26 cellular contexts compared by ENCODE assay signal in the genomic region with DNA sequence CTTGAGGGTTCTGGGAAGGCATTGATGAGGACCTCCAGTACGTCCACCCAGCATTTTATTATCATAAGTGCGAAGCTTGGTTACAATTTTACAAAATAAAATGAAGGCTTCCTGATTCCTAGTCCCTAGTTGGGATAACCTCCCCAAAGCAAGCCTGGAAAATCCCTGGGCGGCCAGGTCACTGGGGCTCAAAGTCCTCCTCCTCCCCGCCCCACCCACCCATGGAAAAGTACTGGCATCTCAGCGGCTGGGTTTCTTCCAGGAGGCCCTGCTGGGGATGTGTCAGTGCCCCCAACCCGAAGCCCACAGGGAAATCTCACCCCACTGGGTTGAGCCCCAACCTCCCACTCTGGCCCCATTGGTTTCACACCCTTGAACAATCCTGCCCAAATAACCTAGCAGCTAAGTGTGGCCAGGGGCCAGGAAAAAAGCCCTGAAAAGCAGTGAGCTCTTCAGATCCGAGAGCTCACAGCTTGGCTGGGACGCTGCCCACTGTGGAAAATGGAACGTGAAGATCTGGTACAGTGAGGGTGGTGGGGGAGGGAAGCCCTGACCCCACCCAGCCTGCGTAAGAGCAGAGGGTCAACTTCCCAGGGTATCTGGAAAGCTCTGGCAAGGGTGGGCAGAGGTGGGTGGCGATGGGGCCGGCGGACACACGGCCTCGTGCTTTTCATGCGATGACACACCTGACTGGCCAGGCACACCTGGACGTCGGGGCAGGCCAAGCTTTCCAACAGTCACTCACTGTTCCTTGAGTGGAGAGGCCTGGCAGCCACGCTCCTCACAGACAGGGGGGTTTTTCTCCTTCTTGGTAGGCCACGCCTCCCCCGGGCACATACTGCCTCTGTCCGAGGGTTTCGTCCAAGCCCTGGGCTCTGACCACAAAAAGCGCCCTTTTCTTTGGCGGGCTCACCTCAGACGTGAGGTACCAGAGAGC.
DNase-seq lines count a peak whose midpoint lies in the region; ATAC-seq, FAIRE-seq and TF ChIP-seq lines count a peak whose summit lies in the region.
"Had no signal": no experiment of that assay in that cellular context is flagged by ENCODE, and none has a peak within 500 bp of the region (broad histone marks: within the 10 kb centered on the region; RNA-seq: fewer than 3 reads in every experiment).

No MANE protein-coding gene starts in this region.

- H3K36me3 Mint-ChIP-seq in T-helper 2 cell treated with Interferon-gamma antibody and Interleukin-4, amounts not matched to agents 5 μg/mL and 100 μg/mL, for 36 hours (ENCODE audit: low read depth): no peaks in the 10 kb centered on the region
- H3K36me3 Mint-ChIP-seq: CD8-positive, alpha-beta memory T cell; natural killer cell; T-cell had no signal

- no peaks in the 10 kb centered on the region for H3K9me3 Mint-ChIP-seq in T-helper 2 cell treated with Interferon-gamma antibody and Interleukin-4, amounts not matched to agents 5 μg/mL and 100 μg/mL, for 36 hours
- H3K9me3 Mint-ChIP-seq: natural killer cell had no signal

- intact Hi-C loops in mucosa of descending colon (cut with DNase I, micrococcal nuclease): no loop called here

- DNase-seq in LoVo (ENCODE audit: low spot score): peak; percentile 67
- peak; percentile 54 for DNase-seq in globus pallidus (ENCODE audit: low spot score)
- DNase-seq in mucosa of descending colon: peak; percentile 71 to 80 (median 75)
- no peak for DNase-seq in urothelium cell line (ENCODE audit: low spot score)
- DNase-seq in T-helper 2 cell treated with Interferon-gamma antibody and Interleukin-4, amounts not matched to agents 5 μg/mL and 100 μg/mL, for 36 hours (ENCODE audit: low spot score): no peak
- DNase-seq: activated CD4-positive, alpha-beta T cell treated with anti-CD3 and anti-CD28 coated beads, Interleukin-2, amount 50 U/mL, for 1 hour; activated CD8-positive, alpha-beta memory T cell treated with anti-CD3 and anti-CD28 coated beads, Interleukin-2, amount 50 U/mL, for 4 hours; adrenal gland; CD8-positive, alpha-beta memory T cell; central memory CD4-positive, alpha-beta T cell; DND-41; effector CD4-positive, alpha-beta T cell; gastrocnemius medialis; Kasumi-1; lower lobe of right lung; natural killer cell; NCI-H1092 treated with DMSO at 0.1 percent for 48 hours; NCI-H2107; NCI-H524; Right ventricle myocardium superior; stimulated activated CD8-positive, alpha-beta memory T cell treated with anti-CD3 and anti-CD28 coated beads, Interleukin-4, amount 100 ng/mL, for 48 hours; T-cell had no signal

- no peak overlapping the region for H3K27ac Mint-ChIP-seq in T-helper 2 cell treated with Interferon-gamma antibody and Interleukin-4, amounts not matched to agents 5 μg/mL and 100 μg/mL, for 36 hours
- H3K27ac Mint-ChIP-seq: CD8-positive, alpha-beta memory T cell; natural killer cell; T-cell had no signal

- TF ChIP-seq CTCF in mucosa of descending colon (IDR thresholded peaks at IDR 0.05): no peak

- no peak overlapping the region for H3K4me3 Mint-ChIP-seq in T-helper 2 cell treated with Interferon-gamma antibody and Interleukin-4, amounts not matched to agents 5 μg/mL and 100 μg/mL, for 36 hours
- H3K4me3 Mint-ChIP-seq: CD8-positive, alpha-beta memory T cell; natural killer cell; T-cell had no signal

- H3K4me3 ChIP-seq in mucosa of descending colon: no peak overlapping the region
- H3K4me3 ChIP-seq: adrenal gland, gastrocnemius medialis, lower lobe of right lung, prostate gland had no signal

- FAIRE-seq in urothelium cell line (lab: Jason Lieb, UNC): no peak

- no peaks in the 10 kb centered on the region for H3K4me1 Mint-ChIP-seq in T-helper 2 cell treated with Interferon-gamma antibody and Interleukin-4, amounts not matched to agents 5 μg/mL and 100 μg/mL, for 36 hours (ENCODE audit: low read depth)
- H3K4me1 Mint-ChIP-seq: CD8-positive, alpha-beta memory T cell; natural killer cell; T-cell had no signal

- H3K4me1 ChIP-seq in mucosa of descending colon (ENCODE audit: low read depth): peaks cover 38% of the 10 kb centered on the region
- H3K4me1 ChIP-seq: adrenal gland, gastrocnemius medialis, lower lobe of right lung, prostate gland had no signal

- H3K9me3 ChIP-seq in mucosa of descending colon: no peaks in the 10 kb centered on the region
- H3K9me3 ChIP-seq: adrenal gland, gastrocnemius medialis, lower lobe of right lung, prostate gland had no signal

- H3K27ac ChIP-seq in temporal lobe (ENCODE audit: low read depth, low read length): peak overlapping the region; percentile 46
- H3K27ac ChIP-seq: adrenal gland, gastrocnemius medialis, lower lobe of right lung, prostate gland had no signal

- no peaks in the 10 kb centered on the region for H3K36me3 ChIP-seq in mucosa of descending colon (ENCODE audit: low read depth)
- H3K36me3 ChIP-seq: adrenal gland, gastrocnemius medialis, lower lobe of right lung, prostate gland had no signal

- H3K27me3 Mint-ChIP-seq in T-helper 2 cell treated with Interferon-gamma antibody and Interleukin-4, amounts not matched to agents 5 μg/mL and 100 μg/mL, for 36 hours (ENCODE audit: low read depth): no peaks in the 10 kb centered on the region

- ATAC-seq in mucosa of descending colon (peak; percentile 73), GM18868 (IDR thresholded peaks at IDR 0.05; ENCODE audit: unreplicated experiment) (no peak), GM18519 (IDR thresholded peaks at IDR 0.05; ENCODE audit: low FRiP score, unreplicated experiment) (no peak)
- ATAC-seq: gastrocnemius medialis, natural killer cell, T-cell had no signal

Comparison
In these comparisons a context has a peak if more than half of its experiments do, and no peak if none do; other contexts are left out.
1. DNase-seq: peak in LoVo (single experiment), globus pallidus (single experiment) and mucosa of descending colon (3 of 3); none in urothelium cell line (single experiment) and T-helper 2 cell treated with Interferon-gamma antibody and Interleukin-4, amounts not matched to agents 5 μg/mL and 100 μg/mL, for 36 hours (single experiment).